8 cellular contexts compared by ENCODE assay signal in the genomic region with DNA sequence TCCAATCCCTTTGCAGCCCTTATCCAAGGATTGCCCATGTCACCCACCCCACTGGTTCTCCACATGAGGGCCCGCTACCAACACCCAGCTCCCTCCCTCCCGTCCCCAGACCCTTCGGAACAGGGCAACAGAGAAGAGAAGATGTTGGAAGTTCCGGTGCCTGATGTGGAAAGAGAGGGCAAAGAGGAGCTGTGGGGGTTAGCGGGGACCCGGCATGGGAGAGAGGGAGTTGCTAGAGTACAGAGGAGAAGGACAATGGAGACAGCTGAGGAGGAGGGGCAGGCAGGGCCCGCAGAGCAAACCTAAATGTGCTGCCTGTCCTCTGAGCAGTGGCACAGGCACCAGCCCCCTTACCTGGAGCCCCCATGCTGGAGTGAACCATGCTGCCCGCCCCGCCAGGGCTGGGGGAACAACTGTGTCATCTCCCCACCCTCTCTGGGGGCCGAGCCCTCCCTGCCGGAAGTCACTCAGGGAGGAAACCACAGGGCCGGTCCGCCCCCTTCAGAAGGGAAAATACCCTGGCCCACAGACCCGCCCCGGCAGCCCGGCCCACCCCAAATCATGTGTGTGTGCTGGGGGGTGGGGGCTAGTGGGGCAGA. TPM values are rescaled to one million over a fixed set of nuclear protein-coding genes. Genes with fewer than 3 reads are reported as not detected.
DNase-seq lines count a peak whose midpoint lies in the region; ATAC-seq, FAIRE-seq and TF ChIP-seq lines count a peak whose summit lies in the region.

Gene POU2F2, minus strand, starts transcription at position 417 of the 599 bp plus-strand sequence. Its CDS starts 35 bp downstream, at position 382.

- FAIRE-seq in D721Med (lab: Jason Lieb, UNC): no peak

- CTCF ChIA-PET in activated B cell treated with CpG ODN at 0.5 μM for 24 hours (lab: Charles Lee): interaction anchor here (0.6 to 22.2 kb wide), 20 partner anchors 10 to 191 kb away, joined by 3 to 426 read pairs (median 4); partner anchors contain the start of gene GSK3A

- H3K27ac Mint-ChIP-seq in activated B cell treated with CpG ODN at 0.5 μM for 24 hours (peak within 1 kb of the TSS; percentile 90), chondrocyte (ENCODE audit: unreplicated experiment) (no peak within 1 kb of the TSS)

- H3K9me3 Mint-ChIP-seq in activated B cell treated with CpG ODN at 0.5 μM for 24 hours (no peaks in the 10 kb centered on the region), chondrocyte (ENCODE audit: low read depth) (no peaks in the 10 kb centered on the region)

- TF ChIP-seq CTCF in GM12875 (IDR thresholded peaks at IDR 0.05; ENCODE audit: borderline replicate concordance, insufficient read depth, low read depth, low read length) (no peak), activated B cell treated with CpG ODN at 0.5 μM for 24 hours (IDR thresholded peaks at IDR 0.05) (no peak), chondrocyte (IDR thresholded peaks at IDR 0.05) (no peak), D721Med (IDR thresholded peaks at IDR 0.05; ENCODE audit: insufficient read depth, missing control alignments) (no peak)

- intact Hi-C loops in activated B cell treated with CpG ODN at 0.5 μM for 24 hours (cut with micrococcal nuclease): loop anchor here (1.0 to 5.0 kb wide), 6 partner anchors 24 to 193 kb away; partner anchors contain the start of genes ERF and MEGF8

- H3K27me3 Mint-ChIP-seq in activated B cell treated with CpG ODN at 0.5 μM for 24 hours (no peaks in the 10 kb centered on the region), chondrocyte (ENCODE audit: low read depth) (peaks cover 18% of the 10 kb centered on the region)

- ATAC-seq in HG03108 (IDR thresholded peaks at IDR 0.05; ENCODE audit: unreplicated experiment): peak; percentile 42
- peak; percentile 50 for ATAC-seq in activated B cell treated with CpG ODN at 0.5 μM for 24 hours (ENCODE audit: low read depth)

- peak; percentile 86 for DNase-seq in activated B cell treated with CpG ODN at 0.5 μM for 24 hours
- no peak for DNase-seq in chondrocyte (ENCODE audit: low spot score)
- DNase-seq in stimulated activated CD8-positive, alpha-beta memory T cell treated with anti-CD3 and anti-CD28 coated beads, Interleukin-7, amount 100 ng/mL, for 48 hours (ENCODE audit: extremely low read depth in 1 of 2, low read depth in 1 of 2): peak; percentile 73 to 86
- DNase-seq in D721Med (ENCODE audit: insufficient read length, low spot score): no peak
- no peak for DNase-seq in inferior parietal cortex (ENCODE audit: extremely low spot score)

- no peaks in the 10 kb centered on the region for H3K27me3 ChIP-seq in mononuclear cell (ENCODE audit: insufficient read depth, low read length)

- H3K36me3 Mint-ChIP-seq in activated B cell treated with CpG ODN at 0.5 μM for 24 hours (ENCODE audit: low read depth) (peaks cover 83% of the 10 kb centered on the region), chondrocyte (ENCODE audit: low read depth) (no peaks in the 10 kb centered on the region)

- H3K4me3 Mint-ChIP-seq in activated B cell treated with CpG ODN at 0.5 μM for 24 hours: peak within 1 kb of the TSS; percentile 95
- peak within 1 kb of the TSS; percentile 35 for H3K4me3 Mint-ChIP-seq in chondrocyte (ENCODE audit: unreplicated experiment)

- H3K4me3 ChIP-seq in GM12875 (ENCODE audit: low read depth, low read length): peak within 1 kb of the TSS; percentile 93
- H3K4me3 ChIP-seq in mononuclear cell (ENCODE audit: low read length): peak within 1 kb of the TSS; percentile 86

- H3K4me1 Mint-ChIP-seq in activated B cell treated with CpG ODN at 0.5 μM for 24 hours: peaks cover 69% of the 10 kb centered on the region
- peaks cover 19% of the 10 kb centered on the region for H3K4me1 Mint-ChIP-seq in chondrocyte (ENCODE audit: low read depth)

- no peaks in the 10 kb centered on the region for H3K9me3 ChIP-seq in mononuclear cell (ENCODE audit: low read depth, low read length)

- H3K4me1 ChIP-seq in mononuclear cell (ENCODE audit: insufficient read depth, low read length): peaks cover 80% of the 10 kb centered on the region

- POLR2A ChIA-PET in activated B cell treated with CpG ODN at 0.5 μM for 24 hours (lab: Charles Lee): interaction anchor here (0.6 to 17.5 kb wide), 31 partner anchors 15 to 292 kb away, joined by 3 to 1230 read pairs (median 4); partner anchors contain the start of genes CIC, DEDD2, GSK3A and ZNF526

RNA-seq across cellular contexts. Expression of gene POU2F2, which starts in this region (rescaled TPM):
- total RNA-seq in activated B cell treated with CpG ODN at 0.5 μM for 24 hours (508 and 577 TPM in 2 replicates), chondrocyte (0.58 to 1.5 TPM (median 0.62 TPM) in 3 replicates), mononuclear cell (8.3 TPM)

Comparison
In these comparisons a context has a peak if more than half of its experiments do, and no peak if none do; other contexts are left out.
1. RNA of gene POU2F2 (total RNA-seq): 508 to 577 TPM in activated B cell treated with CpG ODN at 0.5 μM for 24 hours; 8.3 TPM in mononuclear cell (single experiment) and 0.58 to 1.5 TPM in chondrocyte; every median in the first group is over 10 times any median in the second.
2. DNase-seq: peak in activated B cell treated with CpG ODN at 0.5 μM for 24 hours (single experiment) and stimulated activated CD8-positive, alpha-beta memory T cell treated with anti-CD3 and anti-CD28 coated beads, Interleukin-7, amount 100 ng/mL, for 48 hours (2 of 2); none in chondrocyte (single experiment), D721Med (single experiment) and inferior parietal cortex (single experiment).